ENCODE assay signal across 8 cellular contexts in genomic region chr18:46333371-46334199, GRCh38.
DNase-seq lines count a peak whose midpoint lies in the region; ATAC-seq and TF ChIP-seq lines count a peak whose summit lies in the region.

No MANE protein-coding gene starts in this region.

- peaks cover 0 to 10% of the 10 kb centered on the region in 2 donors for H3K4me1 ChIP-seq in ascending aorta

- TF ChIP-seq CTCF in ascending aorta (IDR thresholded peaks at IDR 0.05): no peak
- no peak for TF ChIP-seq CTCF in GM13976 (IDR thresholded peaks at IDR 0.05; ENCODE audit: borderline replicate concordance, control extremely low read depth, extremely low read depth, insufficient read depth, missing control alignments)

- peak overlapping the region; percentile 60 to 67 for H3K4me3 ChIP-seq in ascending aorta
- peak overlapping the region; percentile 63 for H3K4me3 ChIP-seq in iPS-11a (ENCODE audit: low read depth, low read length)
- peak overlapping the region; percentile 56 for H3K4me3 ChIP-seq in skeletal muscle cell (ENCODE audit: low read depth, low read length)

- no peaks in the 10 kb centered on the region for H3K36me3 ChIP-seq in ascending aorta

- no peak for ATAC-seq in GM18498 (IDR thresholded peaks at IDR 0.05; ENCODE audit: unreplicated experiment)

- no peaks in the 10 kb centered on the region for H3K9me3 ChIP-seq in ascending aorta

- intact Hi-C loops in ascending aorta (cut with DNase I): no loop called here

- DNase-seq in SIG-M5 treated with dmso at 0.1 percent for 504 hours (lab: John Stamatoyannopoulos, UW; ENCODE audit: unreplicated experiment): peak; percentile 71
- no peak for DNase-seq in SIG-M5 (lab: John Stamatoyannopoulos, UW)
- DNase-seq in NCI-H446 (lab: John Stamatoyannopoulos, UW): peak; percentile 10 to 68
- no peak for DNase-seq in ascending aorta (ENCODE audit: low spot score in 2 of 2)
- DNase-seq in skeletal muscle cell (ENCODE audit: low read depth): no peak
- no peak for DNase-seq in GM13976 (ENCODE audit: low spot score)

- H3K27me3 ChIP-seq in ascending aorta: no peaks in the 10 kb centered on the region

- in situ Hi-C loops in GM13976 (cut with MboI; ENCODE audit: low sequenced_read_pairs, unreplicated experiment): no loop called here

- no peak overlapping the region for H3K27ac ChIP-seq in ascending aorta

Comparison
In these comparisons a context has a peak if more than half of its experiments do, and no peak if none do; other contexts are left out.
1. DNase-seq: peak in SIG-M5 treated with dmso at 0.1 percent for 504 hours (single experiment) and NCI-H446 (2 of 2); none in SIG-M5 (single experiment), ascending aorta (0 of 2), skeletal muscle cell (single experiment) and GM13976 (single experiment).
2. Peak in every context shown above with its lines, with median percentiles within 50 percentile points of each other: H3K4me3 ChIP-seq.